10 cellular contexts compared by ENCODE assay signal in the genomic region with DNA sequence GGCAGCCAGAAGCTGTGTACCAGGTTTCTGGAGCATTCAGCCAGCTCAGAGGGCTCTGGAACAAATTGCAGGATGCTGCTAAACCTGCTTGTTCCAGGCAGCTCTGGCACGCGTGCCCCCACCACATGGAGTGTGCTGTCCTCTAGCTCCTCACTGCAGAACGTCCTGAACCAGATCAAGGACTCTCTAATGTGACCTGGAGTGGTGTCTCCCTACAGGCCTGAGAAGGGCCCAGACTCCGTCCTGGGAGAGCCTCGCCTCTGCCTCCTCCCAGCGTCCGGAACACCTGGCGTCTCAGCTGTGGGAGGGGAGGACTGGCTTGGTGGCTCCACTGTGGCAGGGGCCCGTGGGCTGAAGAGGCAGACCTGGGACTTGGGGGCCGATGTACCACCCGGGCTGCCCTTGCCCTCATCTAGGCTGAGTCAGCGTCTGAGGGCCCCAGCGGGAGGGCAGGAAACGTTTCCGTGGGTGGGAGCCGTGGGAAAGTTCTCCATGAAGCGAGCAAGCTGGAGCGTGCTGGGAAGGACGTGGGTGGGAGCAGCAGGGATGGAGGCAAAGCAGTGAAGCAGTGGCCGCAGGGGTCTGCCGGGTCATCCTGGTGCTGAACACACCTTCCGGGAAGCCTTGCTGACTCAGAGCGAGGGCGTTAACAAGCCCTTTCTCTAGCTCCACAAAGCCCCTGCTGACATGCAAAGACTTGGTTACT.
DNase-seq lines count a peak whose midpoint lies in the region; ATAC-seq and TF ChIP-seq lines count a peak whose summit lies in the region.
"Had no signal": no experiment of that assay in that cellular context is flagged by ENCODE, and none has a peak within 500 bp of the region (broad histone marks: within the 10 kb centered on the region; RNA-seq: fewer than 3 reads in every experiment).

No MANE protein-coding gene starts in this region.

- WGBS in heart left ventricle, 4 donors: 45 to 58% (median 51%) methylated on average over 12 to 24 of the region's 24 CpGs

- peak; percentile 22 for DNase-seq in GM04504 (ENCODE audit: low read depth)
- DNase-seq in adipocyte (ENCODE audit: low read depth): peak; percentile 57
- peak in 3 of 5 donors; percentile 63 to 83 (median 68) for DNase-seq in heart left ventricle
- peak; percentile 63 for DNase-seq in retinal pigment epithelial cell (ENCODE audit: low read depth)
- DNase-seq in NCI-H1694 treated with DMSO at 0.1 percent for 48 hours (lab: John Stamatoyannopoulos, UW): no peak
- no peak for DNase-seq in T-helper 1 cell
- no peak for DNase-seq in stimulated activated CD4-positive, alpha-beta T cell treated with anti-CD3 and anti-CD28 coated beads, Interleukin-4, amount 100 ng/mL, for 4 hours
- DNase-seq: NCI-H1092 treated with DMSO at 0.1 percent for 48 hours, T1000 had no signal

- H3K9ac ChIP-seq in adipocyte (ENCODE audit: low read length): no peak overlapping the region

- peaks cover 12% of the 10 kb centered on the region for H3K4me1 ChIP-seq in adipocyte (ENCODE audit: control insufficient read depth, insufficient read depth, low read length)
- peaks cover 0 to 12% (median 2%) of the 10 kb centered on the region in 12 donors for H3K4me1 ChIP-seq in heart left ventricle

- ATAC-seq in heart left ventricle (peak; percentile 39 to 86 (median 70)), GM19395 (IDR thresholded peaks at IDR 0.05; ENCODE audit: unreplicated experiment) (no peak)

- intact Hi-C loops in heart left ventricle (cut with DNase I): no loop called here

- H3K9me3 ChIP-seq in adipocyte (ENCODE audit: control insufficient read depth, low read length): no peaks in the 10 kb centered on the region
- no peaks in the 10 kb centered on the region for H3K9me3 ChIP-seq in heart left ventricle

- no peak for TF ChIP-seq POLR2A in heart left ventricle (IDR thresholded peaks at IDR 0.05)

- H3K27me3 ChIP-seq in adipocyte (replicated peaks; ENCODE audit: control insufficient read depth, insufficient read depth, low read length) (peaks cover 32% of the 10 kb centered on the region), heart left ventricle (no peaks in the 10 kb centered on the region)

- TF ChIP-seq CTCF in heart left ventricle (IDR thresholded peaks at IDR 0.05) (no peak), retinal pigment epithelial cell (conservative IDR thresholded peaks at IDR 0.05; ENCODE audit: low read depth, low read length) (no peak)

- H3K4me3 ChIP-seq in adipocyte (ENCODE audit: low read length) (no peak overlapping the region), heart left ventricle (no peak overlapping the region), retinal pigment epithelial cell (ENCODE audit: low read length) (no peak overlapping the region)

- H3K36me3 ChIP-seq in adipocyte (ENCODE audit: control insufficient read depth, insufficient read depth, low read length, severe bottlenecking) (no peaks in the 10 kb centered on the region), heart left ventricle (no peaks in the 10 kb centered on the region)

- peak overlapping the region in 4 of 12 donors; percentile 29 to 82 (median 46) for H3K27ac ChIP-seq in heart left ventricle

Comparison
In these comparisons a context has a peak if more than half of its experiments do, and no peak if none do; other contexts are left out.
1. DNase-seq: peak in GM04504 (single experiment), adipocyte (single experiment), heart left ventricle (3 of 5) and retinal pigment epithelial cell (single experiment); none in NCI-H1694 treated with DMSO at 0.1 percent for 48 hours (single experiment), T-helper 1 cell (0 of 5) and stimulated activated CD4-positive, alpha-beta T cell treated with anti-CD3 and anti-CD28 coated beads, Interleukin-4, amount 100 ng/mL, for 4 hours (0 of 2).